In genomic region chr4:46390353-46391058, GRCh38 we compare ENCODE assay signal across 11 cellular contexts. TPM values are rescaled to one million over a fixed set of nuclear protein-coding genes. Genes with fewer than 3 reads are reported as not detected.
DNase-seq lines count a peak whose midpoint lies in the region; ATAC-seq and TF ChIP-seq lines count a peak whose summit lies in the region.
"Had no signal": no experiment of that assay in that cellular context is flagged by ENCODE, and none has a peak within 500 bp of the region (broad histone marks: within the 10 kb centered on the region; RNA-seq: fewer than 3 reads in every experiment).

No MANE protein-coding gene starts in this region.

- H3K27ac ChIP-seq in heart right ventricle = no peak overlapping the region
- H3K27ac ChIP-seq: BLaER1 had no signal

- H3K36me3 Mint-ChIP-seq in Caco-2 (ENCODE audit: insufficient read depth, unreplicated experiment) (peaks cover 13% of the 10 kb centered on the region), osteocyte (ENCODE audit: unreplicated experiment) (no peaks in the 10 kb centered on the region)
- no peaks in the 10 kb centered on the region for H3K36me3 Mint-ChIP-seq in activated naive CD8-positive, alpha-beta T cell treated with anti-CD3 and anti-CD28 coated beads, Interleukin-2, amount 50 U/mL, for 24 hours (ENCODE audit: low read depth)

- CTCF ChIA-PET in Caco-2 (lab: Charles Lee) (no interaction called here), HEK293T (lab: Yijun Ruan, JAX) (no interaction called here)

- H3K27me3 Mint-ChIP-seq in Caco-2 (ENCODE audit: insufficient read depth, unreplicated experiment) (peaks cover 16% of the 10 kb centered on the region), osteocyte (ENCODE audit: unreplicated experiment) (peaks cover 46% of the 10 kb centered on the region)
- H3K27me3 Mint-ChIP-seq in activated naive CD8-positive, alpha-beta T cell treated with anti-CD3 and anti-CD28 coated beads, Interleukin-2, amount 50 U/mL, for 24 hours = peaks cover 42% of the 10 kb centered on the region

- H3K4me3 ChIP-seq in Caco-2 (ENCODE audit: low read depth, low read length) = peak overlapping the region; percentile 30
- H3K4me3 ChIP-seq in heart right ventricle = peak overlapping the region in 9 of 10 donors; percentile 2 to 44 (median 32)
- H3K4me3 ChIP-seq: BLaER1 had no signal

- WGBS in heart right ventricle, 2 donors = 1 to 3% methylated on average over 26 to 27 of the region's 27 CpGs

- H3K4me1 Mint-ChIP-seq in Caco-2 (ENCODE audit: low read depth, unreplicated experiment) (peaks cover 12% of the 10 kb centered on the region), osteocyte (ENCODE audit: unreplicated experiment) (peaks cover 13% of the 10 kb centered on the region)
- peaks cover 10% of the 10 kb centered on the region for H3K4me1 Mint-ChIP-seq in activated naive CD8-positive, alpha-beta T cell treated with anti-CD3 and anti-CD28 coated beads, Interleukin-2, amount 50 U/mL, for 24 hours

- no peak for TF ChIP-seq CTCF in Caco-2 (IDR thresholded peaks at IDR 0.05; ENCODE audit: insufficient read depth in 1 of 2, low read depth in 1 of 2, low read length in 1 of 2, severe bottlenecking in 1 of 2, unreplicated experiment in 1 of 2)
- TF ChIP-seq CTCF in heart right ventricle (IDR thresholded peaks at IDR 0.05) = no peak
- no peak for TF ChIP-seq CTCF in osteocyte (IDR thresholded peaks at IDR 0.05)

- BruUV-seq in Caco-2 (replicated peaks; lab: Mats Ljungman, UMichigan) = no TSS peak

- no peak overlapping the region for H3K27ac Mint-ChIP-seq in Caco-2 (ENCODE audit: unreplicated experiment)
- H3K27ac Mint-ChIP-seq in activated naive CD8-positive, alpha-beta T cell treated with anti-CD3 and anti-CD28 coated beads, Interleukin-2, amount 50 U/mL, for 24 hours = no peak overlapping the region
- no peak overlapping the region for H3K27ac Mint-ChIP-seq in osteocyte (ENCODE audit: unreplicated experiment)

- DNase-seq in Caco-2 (peak in 1 of 2 experiments; percentile 2), heart right ventricle (no peak), osteocyte (ENCODE audit: extremely low spot score, unreplicated experiment) (no peak), NCI-H1105 treated with DMSO at 0.1 percent for 48 hours (lab: John Stamatoyannopoulos, UW) (no peak), HEK293T (ENCODE audit: extremely low spot score) (no peak), NCI-H2171 (lab: John Stamatoyannopoulos, UW) (no peak)
- no peak for DNase-seq in activated naive CD8-positive, alpha-beta T cell treated with anti-CD3 and anti-CD28 coated beads, Interleukin-2, amount 50 U/mL, for 24 hours
- DNase-seq: stimulated activated CD4-positive, alpha-beta T cell treated with anti-CD3 and anti-CD28 coated beads, Interleukin-4, amount 100 ng/mL, for 4 hours had no signal

- H3K4me3 Mint-ChIP-seq in Caco-2 (ENCODE audit: unreplicated experiment) (peak overlapping the region; percentile 85), osteocyte (ENCODE audit: unreplicated experiment) (peak overlapping the region; percentile 44)
- peak overlapping the region; percentile 32 for H3K4me3 Mint-ChIP-seq in activated naive CD8-positive, alpha-beta T cell treated with anti-CD3 and anti-CD28 coated beads, Interleukin-2, amount 50 U/mL, for 24 hours

- H3K4me1 ChIP-seq in Caco-2 (0 out of 2 replicates have a peak, but pooled peaks cover 6% of the 10 kb centered on the region), heart right ventricle (peaks cover 0 to 13% (median 4%) of the 10 kb centered on the region in 9 donors)
- H3K4me1 ChIP-seq: BLaER1 had no signal

- H3K9me3 ChIP-seq in Caco-2 (no peaks in the 10 kb centered on the region), heart right ventricle (no peaks in the 10 kb centered on the region)
- H3K9me3 ChIP-seq: BLaER1 had no signal

- POLR2A ChIA-PET in Caco-2 (lab: Charles Lee) (interaction anchor here (0.5 to 0.6 kb wide), 2 partner anchors 101 to 608 kb away, joined by 5 to 13 read pairs; no protein-coding TSS in a partner anchor), HEK293T (lab: Yijun Ruan, JAX) (no interaction called here)

- H3K27me3 ChIP-seq in Caco-2 (replicated peaks; ENCODE audit: control insufficient read depth, insufficient read depth, low read length) = peaks cover 1% of the 10 kb centered on the region; the same call in 1 of the 2 replicates
- H3K27me3 ChIP-seq in heart right ventricle = peaks cover 1 to 77% (median 62%) of the 10 kb centered on the region in 7 donors
- H3K27me3 ChIP-seq: BLaER1 had no signal

- H3K9me3 Mint-ChIP-seq in Caco-2 (ENCODE audit: unreplicated experiment) (no peaks in the 10 kb centered on the region), osteocyte (ENCODE audit: unreplicated experiment) (no peaks in the 10 kb centered on the region)
- H3K9me3 Mint-ChIP-seq in activated naive CD8-positive, alpha-beta T cell treated with anti-CD3 and anti-CD28 coated beads, Interleukin-2, amount 50 U/mL, for 24 hours = peaks cover 7% of the 10 kb centered on the region

- ATAC-seq in activated naive CD8-positive, alpha-beta T cell treated with anti-CD3 and anti-CD28 coated beads, Interleukin-2, amount 50 U/mL, for 24 hours = no peak
- ATAC-seq in heart right ventricle (no peak), HG03520 (IDR thresholded peaks at IDR 0.05; ENCODE audit: unreplicated experiment) (no peak)

- H3K36me3 ChIP-seq in Caco-2 (ENCODE audit: control insufficient read depth, insufficient read depth, low read length) (no peaks in the 10 kb centered on the region), heart right ventricle (no peaks in the 10 kb centered on the region)
- H3K36me3 ChIP-seq: BLaER1 had no signal

- intact Hi-C loops in Caco-2 (cut with micrococcal nuclease; ENCODE audit: unreplicated experiment) = no loop called here
- intact Hi-C loops in heart right ventricle (cut with DNase I) = no loop called here

TF ChIP-seq in HEK293T, 16 proteins besides CTCF, POLR2A, EP300 and RAD21:
- TF ChIP-seq NFRKB (IDR thresholded peaks at IDR 0.05) (no peak), FOXK2 (IDR thresholded peaks at IDR 0.05) (no peak)

RNA-seq across cellular contexts. Expression of gene GABRA2, which starts 0.6 kb away (rescaled TPM):
- total RNA-seq in Caco-2 (2022) (7.0 and 8.5 TPM in 2 replicates), heart right ventricle (under 1 TPM in 4 of 10 donors, not detected in 6; 0.13 to 0.24 (median 0.15) TPM), osteocyte (not detected in 2 replicates)
- under 1 TPM in 1 of 2 donors, not detected in 1; 0.03 TPM for polyA plus RNA-seq in heart right ventricle
- total RNA-seq: lung microvascular endothelial cell had no signal

Comparison
In these comparisons a context has a peak if more than half of its experiments do, and no peak if none do; other contexts are left out.
1. H3K4me3 Mint-ChIP-seq: peak in every context shown above with its lines; median percentile 85 in Caco-2; 44 in osteocyte; 32 in activated naive CD8-positive, alpha-beta T cell treated with anti-CD3 and anti-CD28 coated beads, Interleukin-2, amount 50 U/mL, for 24 hours.